In genomic region chrX:101051153-101051548, GRCh38 we compare ENCODE assay signal across 8 cellular contexts. TPM values are rescaled to one million over a fixed set of nuclear protein-coding genes. Genes with fewer than 3 reads are reported as not detected.
A peak's percentile ranks its signal among the peaks of the same experiment; 100 is the strongest.
DNase-seq lines count a peak whose midpoint lies in the region; ATAC-seq and TF ChIP-seq lines count a peak whose summit lies in the region.

No MANE protein-coding gene starts in this region.

- CTCF ChIA-PET in AG04450 (lab: Charles Lee), result interaction anchor here (0.6 kb wide), 1 partner anchor 340 kb away, joined by 3 read pairs; the partner anchor contains the start of gene RPL36A

- H3K36me3 ChIP-seq in SJCRH30 (no peaks in the 10 kb centered on the region), spleen (peaks cover 0 to 9% (median 0%) of the 10 kb centered on the region in 6 donors)

- peak; percentile 2 for ATAC-seq in GM21447 (IDR thresholded peaks at IDR 0.05; ENCODE audit: unreplicated experiment)
- ATAC-seq in foreskin keratinocyte, result peak; percentile 1

- no peak for TF ChIP-seq POLR2A in spleen (IDR thresholded peaks at IDR 0.05)

- H3K4me1 ChIP-seq in SJCRH30, result no peaks in the 10 kb centered on the region
- no peaks in the 10 kb centered on the region for H3K4me1 ChIP-seq in foreskin keratinocyte
- H3K4me1 ChIP-seq in spleen, result peaks cover 0 to 24% (median 13%) of the 10 kb centered on the region in 6 donors

- H3K4me3 ChIP-seq in AG04450 (ENCODE audit: low read depth, low read length), result peak overlapping the region; percentile 68
- peak overlapping the region; percentile 86 for H3K4me3 ChIP-seq in SJCRH30
- H3K4me3 ChIP-seq in spleen, result peak overlapping the region; percentile 39 to 73 (median 53)

- no peak for DNase-seq in AG04450 (ENCODE audit: low read depth, low spot score)
- DNase-seq in SJCRH30, result no peak
- no peak for DNase-seq in foreskin keratinocyte
- no peak for DNase-seq in spleen
- DNase-seq in SK-N-DZ (ENCODE audit: low spot score), result no peak
- DNase-seq in NCI-H345 (lab: John Stamatoyannopoulos, UW), result no peak
- DNase-seq in COLO668 (lab: John Stamatoyannopoulos, UW; ENCODE audit: unreplicated experiment), result no peak

- H3K27ac ChIP-seq in AG04450 (ENCODE audit: low read depth, low read length) (peak overlapping the region; percentile 75), SJCRH30 (peak overlapping the region; percentile 85), foreskin keratinocyte (peak overlapping the region; percentile 55), spleen (peak overlapping the region; percentile 85 to 95 (median 92))

- intact Hi-C loops in spleen (cut with DNase I; ENCODE audit: low total_unique reads), result no loop called here

- POLR2A ChIA-PET in AG04450 (lab: Yijun Ruan, JAX), result no interaction called here

- no peaks in the 10 kb centered on the region for H3K9me3 ChIP-seq in AG04450 (ENCODE audit: control insufficient read depth, insufficient read depth, low read length)
- H3K9me3 ChIP-seq in SJCRH30 (replicated peaks), result no peaks in the 10 kb centered on the region
- H3K9me3 ChIP-seq in spleen, result no peaks in the 10 kb centered on the region

- 12 to 59% (median 24%) methylated on average over 5 of the region's 5 CpGs for WGBS in spleen, 5 donors

- H3K27me3 ChIP-seq in AG04450 (ENCODE audit: control insufficient read depth, insufficient read depth, low read length) (no peaks in the 10 kb centered on the region), SJCRH30 (no peaks in the 10 kb centered on the region), foreskin keratinocyte (no peaks in the 10 kb centered on the region), spleen (replicated peaks in 1 of 7) (no peaks in the 10 kb centered on the region)

- TF ChIP-seq CTCF in AG04450 (IDR thresholded peaks at IDR 0.05; ENCODE audit: low read depth, low read length) (no peak), foreskin keratinocyte (conservative IDR thresholded peaks at IDR 0.05) (no peak), spleen (IDR thresholded peaks at IDR 0.05 in 8 of 11, conservative IDR thresholded peaks at IDR 0.05 in 3 of 11) (no peak)

RNA-seq across cellular contexts. Expression of gene TRMT2B, which starts 0.8 kb away (rescaled TPM):
- polyA plus RNA-seq in AG04450 (2011; rRNA removed) (12.1 and 14.2 TPM in 2 replicates), foreskin keratinocyte (4.5 and 5.4 TPM in 2 replicates), spleen (10 to 100 TPM in 1 of 3 donors, 1 to 10 TPM in 2; 8.1 to 16.1 (median 8.1) TPM)
- polyA minus RNA-seq in AG04450 (2011; rRNA and poly(A)+ RNA removed), result 14.3 and 14.4 TPM in 2 replicates
- total RNA-seq in SJCRH30 (2014; rRNA removed; shearing (Covaris generic)), result 15.4 and 16.4 TPM in 2 replicates
- total RNA-seq in foreskin keratinocyte (11.9 and 12.3 TPM in 2 replicates), spleen (10 to 100 TPM; 22.8 to 31.0 (median 28.0) TPM)
- 18.2 and 22.7 TPM in 2 replicates for polyA plus RNA-seq in SK-N-DZ (2014; cell fraction: cytosol; rRNA removed)
- polyA plus RNA-seq in SK-N-DZ (2014; cell fraction: nucleus; rRNA removed), result 7.1 and 14.1 TPM in 2 replicates

RNA-seq across cellular contexts. Expression of gene TMEM35A, which starts 27.5 kb away (rescaled TPM):
- polyA plus RNA-seq in AG04450 (2011; rRNA removed) (54.9 and 58.6 TPM in 2 replicates), foreskin keratinocyte (0.07 TPM in 2 replicates), spleen (under 1 TPM; 0.11 to 0.35 (median 0.23) TPM)
- 32.5 and 37.3 TPM in 2 replicates for polyA minus RNA-seq in AG04450 (2011; rRNA and poly(A)+ RNA removed)
- 0.10 and 0.13 TPM in 2 replicates for total RNA-seq in SJCRH30 (2014; rRNA removed; shearing (Covaris generic))
- total RNA-seq in foreskin keratinocyte (0.07 TPM in 1 of 2 replicates, not detected in the other), spleen (1 to 10 TPM in 1 of 7 donors, under 1 TPM in 5, not detected in 1; 0.16 to 1.0 (median 0.57) TPM)
- 6.7 and 8.9 TPM in 2 replicates for polyA plus RNA-seq in SK-N-DZ (2014; cell fraction: cytosol; rRNA removed)
- polyA plus RNA-seq in SK-N-DZ (2014; cell fraction: nucleus; rRNA removed), result 2.4 and 3.0 TPM in 2 replicates

RNA-seq across cellular contexts. Expression of gene CENPI, which starts 46.9 kb away (rescaled TPM):
- 3.7 and 5.0 TPM in 2 replicates for polyA plus RNA-seq in AG04450 (2011; rRNA removed)
- 8.3 and 9.1 TPM in 2 replicates for polyA minus RNA-seq in AG04450 (2011; rRNA and poly(A)+ RNA removed)
- total RNA-seq in SJCRH30 (2014; rRNA removed; shearing (Covaris generic)), result 39.8 and 48.4 TPM in 2 replicates
- total RNA-seq in foreskin keratinocyte, result 24.1 and 27.7 TPM in 2 replicates
- 4.7 and 6.8 TPM in 2 replicates for polyA plus RNA-seq in foreskin keratinocyte
- total RNA-seq in spleen, result 1 to 10 TPM; 1.6 to 7.3 (median 3.1) TPM
- under 1 TPM; 0.26 to 0.86 (median 0.70) TPM for polyA plus RNA-seq in spleen
- 17.7 and 27.6 TPM in 2 replicates for polyA plus RNA-seq in SK-N-DZ (2014; cell fraction: cytosol; rRNA removed)
- 18.6 and 24.3 TPM in 2 replicates for polyA plus RNA-seq in SK-N-DZ (2014; cell fraction: nucleus; rRNA removed)
